1 cellular context compared by ENCODE assay signal in the genomic region with DNA sequence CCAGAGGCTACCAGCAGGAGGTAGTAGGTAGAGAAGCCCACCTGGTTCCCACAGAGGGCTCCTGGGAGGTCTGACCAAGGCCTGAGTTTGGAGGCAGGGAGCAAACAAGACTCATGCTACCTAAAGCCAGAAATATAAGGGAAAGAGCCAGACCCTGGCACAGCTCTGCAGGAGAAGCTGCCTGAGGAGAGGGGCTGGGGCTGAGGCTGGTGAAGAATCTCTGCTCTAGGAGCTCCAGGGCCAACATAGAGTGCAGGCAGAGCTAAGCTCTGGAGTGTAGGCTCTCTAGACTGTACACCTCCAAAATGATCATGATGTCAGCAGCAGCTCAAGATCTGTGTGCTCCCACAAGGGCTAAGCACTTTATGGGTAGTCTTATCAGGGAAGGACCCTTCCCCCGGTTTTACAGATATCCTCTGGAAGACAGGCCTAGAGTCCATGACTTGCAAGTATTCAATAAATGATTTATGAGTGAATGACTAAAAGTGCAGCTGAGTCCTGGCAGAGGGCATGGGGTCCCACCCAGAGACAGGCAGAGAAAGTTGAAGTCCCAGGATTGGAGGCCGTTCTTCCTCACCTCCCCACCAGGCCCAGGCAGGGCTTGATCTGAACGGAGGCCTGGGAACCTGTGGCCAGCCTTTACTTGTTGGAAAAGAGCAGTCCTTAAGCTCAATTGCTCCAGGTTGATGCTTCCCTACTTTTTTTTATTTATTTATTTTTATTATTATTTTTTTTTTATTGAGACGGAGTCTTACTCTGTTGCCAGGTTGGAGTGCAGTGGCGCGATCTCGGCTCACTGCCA.
TF ChIP-seq lines count a peak whose summit lies in the region.

No MANE protein-coding gene starts in this region.

TF ChIP-seq in HepG2, 621 proteins besides CTCF, POLR2A, EP300 and RAD21:
- TF ChIP-seq SP5 (CRISPR knock-in tag; IDR thresholded peaks at IDR 0.05; ENCODE audit: borderline replicate concordance, low read depth) = no peak
- no peak for TF ChIP-seq SUZ12 (IDR thresholded peaks at IDR 0.05; ENCODE audit: low read depth, low read length)
- TF ChIP-seq, protein P1, sequence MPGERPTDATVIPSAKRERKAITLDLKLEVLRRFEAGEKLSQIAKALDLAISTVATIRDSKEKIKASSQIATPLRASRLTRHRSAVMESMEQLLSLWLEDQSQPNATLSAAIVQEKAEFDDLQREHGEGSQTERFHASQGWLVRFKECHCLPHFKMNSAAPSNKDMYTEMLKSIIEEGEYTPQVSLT (CRISPR knock-in tag; IDR thresholded peaks at IDR 0.05; ENCODE audit: borderline replicate concordance, low read depth) = no peak
- no peak for TF ChIP-seq ZNF3 (CRISPR knock-in tag; IDR thresholded peaks at IDR 0.05)
- 0 out of 2 replicates have a peak, but pooled peaks have one; percentile 19 for TF ChIP-seq UBTF (CRISPR knock-in tag; IDR thresholded peaks at IDR 0.05)
- no peak for TF ChIP-seq FLYWCH1 (CRISPR knock-in tag; IDR thresholded peaks at IDR 0.05)
- TF ChIP-seq SSRP1 (CRISPR knock-in tag; IDR thresholded peaks at IDR 0.05) = peak; percentile 73; the same call in 1 of the 2 replicates
- no peak for TF ChIP-seq ZNF569 (CRISPR knock-in tag; IDR thresholded peaks at IDR 0.05; ENCODE audit: borderline replicate concordance)
- TF ChIP-seq POLR2G (IDR thresholded peaks at IDR 0.05; ENCODE audit: low read depth, low read length) = 0 out of 2 replicates have a peak, but pooled peaks have one; percentile 8
- 0 out of 2 replicates have a peak, but pooled peaks have one; percentile 21 for TF ChIP-seq PAF1 (CRISPR knock-in tag; IDR thresholded peaks at IDR 0.05)
